In the genomic region with DNA sequence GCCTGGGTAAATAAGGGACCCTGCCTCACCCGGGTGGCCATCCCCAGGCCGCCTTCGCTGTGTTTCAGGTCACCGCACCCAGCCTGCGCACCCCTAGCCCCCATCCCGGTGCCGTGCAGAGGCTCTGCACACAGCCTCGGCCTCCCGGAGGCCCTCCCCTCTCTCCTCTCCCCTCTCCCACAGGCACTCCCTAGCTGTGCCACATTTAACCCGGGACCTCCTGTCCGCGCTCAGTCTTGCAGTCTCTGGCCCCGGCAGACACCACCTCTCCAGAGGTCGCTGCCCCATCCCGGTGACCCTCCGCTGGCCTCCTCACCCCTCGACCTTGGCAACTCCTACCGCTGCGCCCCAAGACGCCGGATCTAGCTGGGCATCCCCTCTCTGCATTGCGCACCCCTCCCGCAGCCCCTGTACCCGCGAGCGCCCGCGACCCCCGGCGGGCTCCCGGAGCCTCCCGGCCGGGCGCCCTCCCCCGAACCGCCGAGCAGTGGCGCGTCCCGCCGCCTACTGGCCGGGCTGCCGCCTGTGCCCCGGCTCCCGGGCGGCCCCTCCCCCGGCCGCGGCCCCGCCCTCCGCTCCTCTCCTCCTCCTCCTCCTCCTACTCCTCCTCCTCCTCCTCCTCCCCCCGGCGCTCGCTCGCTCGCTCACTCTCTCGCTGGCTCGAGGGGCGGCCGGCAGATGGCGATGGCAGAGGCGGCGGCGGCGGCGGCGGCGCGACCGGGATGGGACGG, we compare ENCODE assay signal across 8 cellular contexts. TPM values are rescaled to one million over a fixed set of nuclear protein-coding genes. Genes with fewer than 3 reads are reported as not detected.
DNase-seq lines count a peak whose midpoint lies in the region; ATAC-seq, FAIRE-seq and TF ChIP-seq lines count a peak whose summit lies in the region.

A gene (plus strand): TSS at position 647 of the 731 bp plus-strand sequence.

- intact Hi-C loops in activated B cell treated with CpG ODN at 0.5 μM for 24 hours (cut with micrococcal nuclease): loop anchor here (2.0 kb wide), 1 partner anchor 17 kb away; no protein-coding TSS in a partner anchor
- intact Hi-C loops in endothelial cell of umbilical vein (cut with micrococcal nuclease): loop anchor here (10.0 kb wide), 1 partner anchor 879 kb away; no protein-coding TSS in a partner anchor

- H4K20me1 ChIP-seq in DND-41 (ENCODE audit: insufficient read depth, low read length) (peaks cover 5% of the 10 kb centered on the region; the same call in 1 of the 2 replicates), GM23338 (replicated peaks; ENCODE audit: insufficient read depth) (no peaks in the 10 kb centered on the region), endothelial cell of umbilical vein (replicated peaks; ENCODE audit: control insufficient read depth, extremely low read depth, insufficient read depth, low read length) (no peaks in the 10 kb centered on the region)

- TF ChIP-seq POLR2A in endothelial cell of umbilical vein (IDR thresholded peaks at IDR 0.05; ENCODE audit: low read depth, low read length): no peak

- no peaks in the 10 kb centered on the region for H3K79me2 ChIP-seq in DND-41 (ENCODE audit: insufficient read depth, low read length)
- H3K79me2 ChIP-seq in GM23338 (replicated peaks; ENCODE audit: insufficient read depth): peaks cover 30% of the 10 kb centered on the region
- H3K79me2 ChIP-seq in endothelial cell of umbilical vein (ENCODE audit: control insufficient read depth, insufficient read depth, low read length): no peaks in the 10 kb centered on the region

- peaks cover 35% of the 10 kb centered on the region for H3F3A ChIP-seq in GM23338 (replicated peaks; ENCODE audit: low read depth)

- TF ChIP-seq CTCF in DND-41 (IDR thresholded peaks at IDR 0.05; ENCODE audit: borderline replicate concordance, extremely low read depth, low read length, poor library complexity, severe bottlenecking): peak; percentile 52
- TF ChIP-seq CTCF in GM23338 (conservative IDR thresholded peaks at IDR 0.05; ENCODE audit: low read depth in 2 of 2): peak; percentile 14 to 54; a peak in 3 of 4 replicates
- no peak for TF ChIP-seq CTCF in activated B cell treated with CpG ODN at 0.5 μM for 24 hours (IDR thresholded peaks at IDR 0.05)
- TF ChIP-seq CTCF in endothelial cell of umbilical vein (IDR thresholded peaks at IDR 0.05; ENCODE audit: extremely low read depth in 1 of 2, insufficient read depth in 1 of 2, low read depth in 1 of 2, low read length in 2 of 2): peak; percentile 34 to 35
- peak; percentile 24 for TF ChIP-seq CTCF in mesothelial cell of epicardium (IDR thresholded peaks at IDR 0.05; ENCODE audit: unreplicated experiment)

- peaks cover 45% of the 10 kb centered on the region for H3K27me3 Mint-ChIP-seq in GM23338 (ENCODE audit: insufficient read depth, low read depth, poor library complexity)
- peaks cover 65% of the 10 kb centered on the region for H3K27me3 Mint-ChIP-seq in activated B cell treated with CpG ODN at 0.5 μM for 24 hours
- peaks cover 86% of the 10 kb centered on the region for H3K27me3 Mint-ChIP-seq in mesothelial cell of epicardium (ENCODE audit: low read depth)

- H3K9me3 Mint-ChIP-seq in GM23338: no peaks in the 10 kb centered on the region; the same call in 2 of the 3 replicates
- no peaks in the 10 kb centered on the region for H3K9me3 Mint-ChIP-seq in activated B cell treated with CpG ODN at 0.5 μM for 24 hours
- no peaks in the 10 kb centered on the region for H3K9me3 Mint-ChIP-seq in mesothelial cell of epicardium

- ATAC-seq in DND-41 (ENCODE audit: insufficient read depth, low read depth): peak; percentile 79
- peak; percentile 21 for ATAC-seq in GM23338
- ATAC-seq in activated B cell treated with CpG ODN at 0.5 μM for 24 hours (ENCODE audit: low read depth): peak; percentile 69
- ATAC-seq in GM21526 (IDR thresholded peaks at IDR 0.05; ENCODE audit: low FRiP score, unreplicated experiment): no peak

- H3K4me1 ChIP-seq in DND-41 (ENCODE audit: insufficient read depth, low read length): peaks cover 8% of the 10 kb centered on the region; the same call in 1 of the 2 replicates
- peaks cover 44% of the 10 kb centered on the region for H3K4me1 ChIP-seq in GM23338 (ENCODE audit: insufficient read depth)
- H3K4me1 ChIP-seq in endothelial cell of umbilical vein (ENCODE audit: control insufficient read depth, extremely low read depth, insufficient read depth, low read length): no peaks in the 10 kb centered on the region

- H3K27ac ChIP-seq in DND-41 (ENCODE audit: low read length) (no peak within 1 kb of the TSS), GM23338 (ENCODE audit: low read depth) (peak within 1 kb of the TSS; percentile 32; the same call in 1 of the 2 replicates), endothelial cell of umbilical vein (ENCODE audit: insufficient read depth, low read depth, low read length) (no peak within 1 kb of the TSS), substantia nigra (ENCODE audit: low read depth, low read length, poor library complexity, severe bottlenecking) (no peak within 1 kb of the TSS)

- dilution Hi-C loops in endothelial cell of umbilical vein (cut with MboI; ENCODE audit: extremely low pct_ligation_motif_present, low sequenced_read_pairs): no loop called here

- no peak within 1 kb of the TSS for H3K9ac ChIP-seq in DND-41 (ENCODE audit: low read depth, low read length)
- no peak within 1 kb of the TSS for H3K9ac ChIP-seq in endothelial cell of umbilical vein (replicated peaks; ENCODE audit: extremely low read depth, insufficient read depth, low read length)

- no peaks in the 10 kb centered on the region for H3K9me2 ChIP-seq in GM23338 (ENCODE audit: insufficient read depth)

- CTCF ChIA-PET in activated B cell treated with CpG ODN at 0.5 μM for 24 hours (lab: Charles Lee): no interaction called here
- CTCF ChIA-PET in endothelial cell of umbilical vein (lab: Charles Lee): interaction anchor here (0.6 to 0.7 kb wide), 2 partner anchors 105 to 217 kb away, joined by 4 read pairs; no protein-coding TSS in a partner anchor

- H3K27me3 ChIP-seq in DND-41 (ENCODE audit: insufficient read depth, low read length, poor library complexity): peaks cover 44% of the 10 kb centered on the region
- peaks cover 36% of the 10 kb centered on the region for H3K27me3 ChIP-seq in GM23338 (ENCODE audit: insufficient read depth)
- H3K27me3 ChIP-seq in endothelial cell of umbilical vein (ENCODE audit: control insufficient read depth in 2 of 2, insufficient read depth in 2 of 2, low read length in 2 of 2): peaks cover 45 to 49% of the 10 kb centered on the region in 2 experiments

- no peaks in the 10 kb centered on the region for H3K9me1 ChIP-seq in endothelial cell of umbilical vein (replicated peaks; ENCODE audit: control insufficient read depth, extremely low read depth, insufficient read depth, low read length)

- no peak within 1 kb of the TSS for H3K27ac Mint-ChIP-seq in GM23338
- H3K27ac Mint-ChIP-seq in activated B cell treated with CpG ODN at 0.5 μM for 24 hours: no peak within 1 kb of the TSS
- H3K27ac Mint-ChIP-seq in mesothelial cell of epicardium: no peak within 1 kb of the TSS

- peak; percentile 84 for DNase-seq in DND-41
- peak; percentile 90 for DNase-seq in GM23338 (ENCODE audit: low spot score)
- peak; percentile 22 for DNase-seq in NCI-H146 treated with DMSO at 0.1 percent for 48 hours (lab: John Stamatoyannopoulos, UW; ENCODE audit: unreplicated experiment)
- DNase-seq in activated B cell treated with CpG ODN at 0.5 μM for 24 hours: peak; percentile 36
- peak; percentile 53 for DNase-seq in endothelial cell of umbilical vein (ENCODE audit: low read depth, low spot score)
- peak; percentile 45 to 59 for DNase-seq in mesothelial cell of epicardium (ENCODE audit: low spot score in 2 of 2, unreplicated experiment in 2 of 2)
- DNase-seq in substantia nigra (lab: John Stamatoyannopoulos, UW): peak; percentile 8 to 91 (median 56)

- peaks cover 48% of the 10 kb centered on the region for H3K4me1 Mint-ChIP-seq in GM23338
- peaks cover 17% of the 10 kb centered on the region for H3K4me1 Mint-ChIP-seq in activated B cell treated with CpG ODN at 0.5 μM for 24 hours
- H3K4me1 Mint-ChIP-seq in mesothelial cell of epicardium: peaks cover 15% of the 10 kb centered on the region

- no TSS peak for BruUV-seq in endothelial cell of umbilical vein (replicated peaks; lab: Mats Ljungman, UMichigan)

- H2AFZ ChIP-seq in DND-41 (ENCODE audit: low read depth, low read length) (no peak within 1 kb of the TSS), GM23338 (peak within 1 kb of the TSS; percentile 76; the same call in 1 of the 2 replicates), endothelial cell of umbilical vein (ENCODE audit: low read depth, low read length) (peak within 1 kb of the TSS; percentile 32)

- H3K4me3 ChIP-seq in DND-41 (ENCODE audit: low read depth in 1 of 2, low read length in 2 of 2) (0 out of 4 replicates have a peak within 1 kb of the TSS, but pooled peaks of 1 of the 2 experiments have one; percentile 33), GM23338 (peak within 1 kb of the TSS; percentile 82), endothelial cell of umbilical vein (replicated peaks in 1 of 3; ENCODE audit: insufficient read depth in 1 of 3, low read depth in 1 of 3, low read length in 3 of 3) (peak within 1 kb of the TSS in 1 of 3 experiments; percentile 19)

- H3K4me2 ChIP-seq in DND-41 (ENCODE audit: insufficient read depth, low read length) (peak within 1 kb of the TSS; percentile 50; the same call in 1 of the 2 replicates), GM23338 (peak within 1 kb of the TSS; percentile 94), endothelial cell of umbilical vein (ENCODE audit: insufficient read depth, low read length) (peak within 1 kb of the TSS; percentile 27)

- peak within 1 kb of the TSS; percentile 86 for H3K4me3 Mint-ChIP-seq in GM23338
- H3K4me3 Mint-ChIP-seq in activated B cell treated with CpG ODN at 0.5 μM for 24 hours: peak within 1 kb of the TSS; percentile 68
- H3K4me3 Mint-ChIP-seq in mesothelial cell of epicardium: peak within 1 kb of the TSS; percentile 59

- H3K36me3 ChIP-seq in DND-41 (ENCODE audit: insufficient read depth, low read length) (no peaks in the 10 kb centered on the region), GM23338 (ENCODE audit: insufficient read depth) (no peaks in the 10 kb centered on the region), endothelial cell of umbilical vein (ENCODE audit: control insufficient read depth in 2 of 2, extremely low read depth in 1 of 2, insufficient read depth in 2 of 2, low read length in 2 of 2) (no peaks in the 10 kb centered on the region)

- no peaks in the 10 kb centered on the region for H3K9me3 ChIP-seq in DND-41 (ENCODE audit: insufficient read depth, low read length, severe bottlenecking)
- H3K9me3 ChIP-seq in endothelial cell of umbilical vein (replicated peaks; ENCODE audit: control insufficient read depth, insufficient read depth, low read length): no peaks in the 10 kb centered on the region

- POLR2A ChIA-PET in activated B cell treated with CpG ODN at 0.5 μM for 24 hours (lab: Charles Lee) (no interaction called here), endothelial cell of umbilical vein (lab: Charles Lee) (no interaction called here)

- H3K36me3 Mint-ChIP-seq in GM23338 (ENCODE audit: low read depth) (peaks cover 2% of the 10 kb centered on the region; the same call in 1 of the 3 replicates), activated B cell treated with CpG ODN at 0.5 μM for 24 hours (ENCODE audit: low read depth) (no peaks in the 10 kb centered on the region), mesothelial cell of epicardium (no peaks in the 10 kb centered on the region)

- no peak for FAIRE-seq in endothelial cell of umbilical vein (lab: Jason Lieb, UNC)

RNA-seq across cellular contexts. Expression of the gene that starts here (rescaled TPM):
- 42.6 and 47.6 TPM in 2 replicates for total RNA-seq in GM23338 (2014; rRNA removed; shearing (Covaris generic))
- polyA plus RNA-seq in GM23338 (2016; fragmentation: Nextera tagmentation; extraction: Ambion mirVana) (8.3 and 9.1 TPM in 2 replicates), endothelial cell of umbilical vein (0.03 and 0.10 TPM in 2 replicates)
- total RNA-seq in activated B cell treated with CpG ODN at 0.5 μM for 24 hours (not detected in 2 replicates), endothelial cell of umbilical vein (0.27 TPM in 1 of 2 replicates, not detected in the other), mesothelial cell of epicardium (1.2 to 1.8 TPM (median 1.4 TPM) in 3 replicates)
- under 0.01 and 0.06 TPM in 2 replicates for polyA plus RNA-seq in endothelial cell of umbilical vein (2011; cell fraction: cytosol; rRNA removed)
- 0.06 and 0.25 TPM in 2 replicates for polyA plus RNA-seq in endothelial cell of umbilical vein (2011; cell fraction: nucleus; rRNA removed)
- polyA plus RNA-seq in endothelial cell of umbilical vein (2012): 0.15 and 0.29 TPM in 2 replicates
- not detected in 2 replicates for polyA minus RNA-seq in endothelial cell of umbilical vein
- polyA minus RNA-seq in endothelial cell of umbilical vein (2011; cell fraction: cytosol; rRNA and poly(A)+ RNA removed): not detected
- polyA minus RNA-seq in endothelial cell of umbilical vein (2011; cell fraction: nucleus; rRNA and poly(A)+ RNA removed): 0.14 and 0.29 TPM in 2 replicates

Comparison
In these comparisons a context has a peak if more than half of its experiments do, and no peak if none do; other contexts are left out.
1. RNA of the gene that starts here (total RNA-seq): 42.6 to 47.6 TPM in GM23338; 1.2 to 1.8 TPM in mesothelial cell of epicardium, 0.27 TPM in endothelial cell of umbilical vein and not detected in activated B cell treated with CpG ODN at 0.5 μM for 24 hours; every median in the first group is over 10 times any median in the second.
2. Peak in DNase-seq and ATAC-seq in activated B cell treated with CpG ODN at 0.5 μM for 24 hours; RNA of the gene not detected or under 1 TPM.
3. Peak in DNase-seq and H3K4me2 ChIP-seq in endothelial cell of umbilical vein; RNA of the gene not detected or under 1 TPM.
4. DNase-seq: peak in every context shown above with its lines; median percentile 90 in GM23338; 84 in DND-41; 56 in substantia nigra; 53 in endothelial cell of umbilical vein; 52 in mesothelial cell of epicardium; 36 in activated B cell treated with CpG ODN at 0.5 μM for 24 hours; 22 in NCI-H146 treated with DMSO at 0.1 percent for 48 hours.
5. H3K4me2 ChIP-seq: peak in every context shown above with its lines; median percentile 94 in GM23338; 50 in DND-41; 27 in endothelial cell of umbilical vein.
6. Peak in every context shown above with its lines, with median percentiles within 50 percentile points of each other: H3K4me3 Mint-ChIP-seq.